In the genomic region with DNA sequence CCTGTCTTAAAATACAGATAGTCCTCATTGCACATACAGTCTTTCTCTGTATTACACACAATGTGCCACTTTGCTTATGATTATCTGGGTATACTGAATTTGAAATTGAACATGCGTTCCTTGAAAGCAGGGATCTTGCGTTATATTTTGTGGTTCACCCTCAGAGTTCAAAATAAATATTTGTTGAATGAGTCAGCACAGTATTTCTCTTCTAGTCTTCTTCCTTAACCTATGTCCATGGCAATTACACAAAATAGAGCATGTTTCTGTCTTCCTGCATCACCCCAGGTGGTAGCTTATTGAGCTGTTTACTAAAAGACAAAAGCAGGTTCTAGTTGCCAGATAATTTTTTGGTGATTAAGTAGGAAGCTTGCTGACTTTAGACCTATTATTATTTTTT, we compare ENCODE assay signal across 20 cellular contexts.
DNase-seq lines count a peak whose midpoint lies in the region; ATAC-seq and TF ChIP-seq lines count a peak whose summit lies in the region.
"Had no signal": no experiment of that assay in that cellular context is flagged by ENCODE, and none has a peak within 500 bp of the region (broad histone marks: within the 10 kb centered on the region; RNA-seq: fewer than 3 reads in every experiment).

No MANE protein-coding gene starts in this region.

- no peak overlapping the region for H3K9ac ChIP-seq in PC-3 (ENCODE audit: low read length)
- H3K9ac ChIP-seq in fibroblast of lung (ENCODE audit: insufficient read depth, low read length), result no peak overlapping the region

- H3K9me2 ChIP-seq in PC-3 (replicated peaks; ENCODE audit: low read length), result no peaks in the 10 kb centered on the region

- H4K20me1 ChIP-seq in PC-3 (ENCODE audit: low read length) (no peaks in the 10 kb centered on the region), fibroblast of lung (ENCODE audit: control insufficient read depth, extremely low read depth, insufficient read depth, low read length) (no peaks in the 10 kb centered on the region)

- H3K36me3 Mint-ChIP-seq in immature natural killer cell, result no peaks in the 10 kb centered on the region
- H3K36me3 Mint-ChIP-seq: naive thymus-derived CD8-positive, alpha-beta T cell; stimulated activated effector memory CD8-positive, alpha-beta T cell treated with anti-CD3 and anti-CD28 coated beads, Interleukin-12 subunit alpha, Interleukin-12 subunit beta, amount 100 ng/mL, for 72 hours had no signal

- TF ChIP-seq CTCF in PC-3 (conservative IDR thresholded peaks at IDR 0.05; ENCODE audit: low read depth, low read length) (no peak), fibroblast of lung (conservative IDR thresholded peaks at IDR 0.05 in 1 of 2, IDR thresholded peaks at IDR 0.05 in 1 of 2; ENCODE audit: low read depth in 1 of 2, low read length in 2 of 2) (no peak), adrenal gland (IDR thresholded peaks at IDR 0.05) (no peak)

- H3K27me3 ChIP-seq in PC-3 (ENCODE audit: low read length) (peaks cover 49% of the 10 kb centered on the region), fibroblast of lung (ENCODE audit: control insufficient read depth, insufficient read depth, low read length) (no peaks in the 10 kb centered on the region), adrenal gland (peaks cover 4% of the 10 kb centered on the region)
- H3K27me3 ChIP-seq: ascending aorta, Peyer's patch, uterus had no signal

- no peak overlapping the region for H3K4me3 ChIP-seq in PC-3 (ENCODE audit: low read length)
- H3K4me3 ChIP-seq in fibroblast of lung (replicated peaks in 1 of 4; ENCODE audit: control extremely low read depth in 1 of 4, insufficient read depth in 1 of 4, low read depth in 3 of 4, low read length in 4 of 4), result no peak overlapping the region
- H3K4me3 ChIP-seq in adrenal gland, result no peak overlapping the region
- H3K4me3 ChIP-seq: ascending aorta, Peyer's patch, uterus had no signal

- intact Hi-C loops in PC-3 (cut with micrococcal nuclease), result no loop called here
- intact Hi-C loops in adrenal gland (cut with DNase I), result no loop called here

- no TSS peak for BruUV-seq in PC-3 (replicated peaks; lab: Mats Ljungman, UMichigan)

- no peak for ATAC-seq in PC-3
- ATAC-seq: left lobe of liver; naive thymus-derived CD8-positive, alpha-beta T cell; stimulated activated effector memory CD8-positive, alpha-beta T cell treated with anti-CD3 and anti-CD28 coated beads, Interleukin-12 subunit alpha, Interleukin-12 subunit beta, amount 100 ng/mL, for 72 hours had no signal

- no peaks in the 10 kb centered on the region for H3F3A ChIP-seq in PC-3 (ENCODE audit: low read length, unreplicated experiment)

- H3K4me3 Mint-ChIP-seq in immature natural killer cell, result no peak overlapping the region
- H3K4me3 Mint-ChIP-seq: activated CD4-positive, alpha-beta T cell treated with anti-CD3 and anti-CD28 coated beads, Interleukin-2, amount 10 ng/mL, durations not matched to agents 7 days and 5 days; naive thymus-derived CD8-positive, alpha-beta T cell; stimulated activated effector memory CD8-positive, alpha-beta T cell treated with anti-CD3 and anti-CD28 coated beads, Interleukin-12 subunit alpha, Interleukin-12 subunit beta, amount 100 ng/mL, for 72 hours had no signal

- peaks cover 0 to 3% (median 0%) of the 10 kb centered on the region in 6 donors for H3K9me3 Mint-ChIP-seq in immature natural killer cell
- H3K9me3 Mint-ChIP-seq: activated CD4-positive, alpha-beta T cell treated with anti-CD3 and anti-CD28 coated beads, Interleukin-2, amount 10 ng/mL, durations not matched to agents 7 days and 5 days had no signal

- TF ChIP-seq POLR2A in adrenal gland (IDR thresholded peaks at IDR 0.05), result no peak

- H3K9me3 ChIP-seq in PC-3 (ENCODE audit: low read length), result no peaks in the 10 kb centered on the region
- H3K9me3 ChIP-seq in fibroblast of lung (ENCODE audit: control insufficient read depth, insufficient read depth, low read depth, low read length), result no peaks in the 10 kb centered on the region
- H3K9me3 ChIP-seq in adrenal gland (replicated peaks in 1 of 3), result no peaks in the 10 kb centered on the region
- H3K9me3 ChIP-seq: ascending aorta, Peyer's patch, uterus had no signal

- no peak overlapping the region for H2AFZ ChIP-seq in PC-3 (ENCODE audit: low read length)
- no peak overlapping the region for H2AFZ ChIP-seq in fibroblast of lung (ENCODE audit: low read length)

- H3K4me1 ChIP-seq in PC-3 (ENCODE audit: insufficient read depth, low read length), result no peaks in the 10 kb centered on the region
- no peaks in the 10 kb centered on the region for H3K4me1 ChIP-seq in fibroblast of lung (ENCODE audit: control insufficient read depth, extremely low read depth, insufficient read depth, low read length)
- H3K4me1 ChIP-seq in adrenal gland (replicated peaks in 1 of 2), result no peaks in the 10 kb centered on the region
- H3K4me1 ChIP-seq: ascending aorta, Peyer's patch, uterus had no signal

- WGBS in adrenal gland, 4 donors, result 0 to 35% (median 1%) methylated on average over 2 of the region's 2 CpGs

- H3K4me2 ChIP-seq in PC-3 (ENCODE audit: low read length) (no peak overlapping the region), fibroblast of lung (ENCODE audit: extremely low read depth, insufficient read depth, low read length) (no peak overlapping the region)

- H3K36me3 ChIP-seq in PC-3 (ENCODE audit: low read depth, low read length), result no peaks in the 10 kb centered on the region
- H3K36me3 ChIP-seq in fibroblast of lung (ENCODE audit: control insufficient read depth, insufficient read depth, low read length), result no peaks in the 10 kb centered on the region
- H3K36me3 ChIP-seq in adrenal gland (replicated peaks in 1 of 2), result no peaks in the 10 kb centered on the region
- H3K36me3 ChIP-seq: ascending aorta, Peyer's patch, uterus had no signal

- DNase-seq in DMS153 treated with DMSO at 0.1 percent for 48 hours (lab: John Stamatoyannopoulos, UW; ENCODE audit: unreplicated experiment), result peak; percentile 44
- DNase-seq in NCI-H146 treated with DMSO at 0.1 percent for 48 hours (lab: John Stamatoyannopoulos, UW; ENCODE audit: unreplicated experiment), result peak; percentile 99
- DNase-seq in PC-3, result peak; percentile 80
- peak; percentile 9 to 25 for DNase-seq in fibroblast of lung (ENCODE audit: low read depth in 2 of 2)
- no peak for DNase-seq in adrenal gland
- no peak for DNase-seq in immature natural killer cell
- DNase-seq in activated CD4-positive, alpha-beta T cell treated with anti-CD3 and anti-CD28 coated beads for 4 hours, result no peak
- no peak for DNase-seq in activated naive CD4-positive, alpha-beta T cell (lab: John Stamatoyannopoulos, UW)
- DNase-seq: activated CD4-positive, alpha-beta T cell treated with anti-CD3 and anti-CD28 coated beads, Interleukin-2, amount 10 ng/mL, durations not matched to agents 7 days and 5 days; DMS79 treated with DMSO at 0.1 percent for 48 hours; effector memory CD4-positive, alpha-beta T cell; glutamatergic neuron; naive thymus-derived CD8-positive, alpha-beta T cell; NCI-H1436 treated with DMSO at 0.1 percent for 48 hours; Peyer's patch; stimulated activated CD4-positive, alpha-beta T cell treated with anti-CD3 and anti-CD28 coated beads, Interleukin-2, amount 100 ng/mL, for 48 hours; uterus had no signal

- H3K27me3 Mint-ChIP-seq in immature natural killer cell (ENCODE audit: low read depth in 3 of 3), result peaks cover 0 to 2% (median 0%) of the 10 kb centered on the region in 3 donors
- H3K27me3 Mint-ChIP-seq: activated CD4-positive, alpha-beta T cell treated with anti-CD3 and anti-CD28 coated beads, Interleukin-2, amount 10 ng/mL, durations not matched to agents 7 days and 5 days had no signal

- no peaks in the 10 kb centered on the region for H3K79me2 ChIP-seq in PC-3 (ENCODE audit: low read length)
- H3K79me2 ChIP-seq in fibroblast of lung (ENCODE audit: control insufficient read depth, insufficient read depth, low read length), result no peaks in the 10 kb centered on the region

- H3K4me1 Mint-ChIP-seq in immature natural killer cell, result no peaks in the 10 kb centered on the region
- H3K4me1 Mint-ChIP-seq: activated CD4-positive, alpha-beta T cell treated with anti-CD3 and anti-CD28 coated beads, Interleukin-2, amount 10 ng/mL, durations not matched to agents 7 days and 5 days; naive thymus-derived CD8-positive, alpha-beta T cell; stimulated activated effector memory CD8-positive, alpha-beta T cell treated with anti-CD3 and anti-CD28 coated beads, Interleukin-12 subunit alpha, Interleukin-12 subunit beta, amount 100 ng/mL, for 72 hours had no signal

- CTCF ChIA-PET in PC-3 (lab: Charles Lee), result no interaction called here

- POLR2A ChIA-PET in PC-3 (lab: Charles Lee; ENCODE audit: unreplicated experiment), result no interaction called here

- no peak overlapping the region for H3K27ac Mint-ChIP-seq in immature natural killer cell
- H3K27ac Mint-ChIP-seq: activated CD4-positive, alpha-beta T cell treated with anti-CD3 and anti-CD28 coated beads, Interleukin-2, amount 10 ng/mL, durations not matched to agents 7 days and 5 days; naive thymus-derived CD8-positive, alpha-beta T cell; stimulated activated effector memory CD8-positive, alpha-beta T cell treated with anti-CD3 and anti-CD28 coated beads, Interleukin-12 subunit alpha, Interleukin-12 subunit beta, amount 100 ng/mL, for 72 hours had no signal

- H3K27ac ChIP-seq in PC-3 (ENCODE audit: low read length) (no peak overlapping the region), fibroblast of lung (ENCODE audit: insufficient read depth, low read length) (no peak overlapping the region), adrenal gland (no peak overlapping the region)
- H3K27ac ChIP-seq: ascending aorta, Peyer's patch, uterus had no signal

Comparison
In these comparisons a context has a peak if more than half of its experiments do, and no peak if none do; other contexts are left out.
1. DNase-seq: peak in DMS153 treated with DMSO at 0.1 percent for 48 hours (single experiment), NCI-H146 treated with DMSO at 0.1 percent for 48 hours (single experiment), PC-3 (single experiment) and fibroblast of lung (2 of 2); none in adrenal gland (0 of 7), immature natural killer cell (0 of 3), activated CD4-positive, alpha-beta T cell treated with anti-CD3 and anti-CD28 coated beads for 4 hours (0 of 2) and activated naive CD4-positive, alpha-beta T cell (0 of 4).